In the genomic region with DNA sequence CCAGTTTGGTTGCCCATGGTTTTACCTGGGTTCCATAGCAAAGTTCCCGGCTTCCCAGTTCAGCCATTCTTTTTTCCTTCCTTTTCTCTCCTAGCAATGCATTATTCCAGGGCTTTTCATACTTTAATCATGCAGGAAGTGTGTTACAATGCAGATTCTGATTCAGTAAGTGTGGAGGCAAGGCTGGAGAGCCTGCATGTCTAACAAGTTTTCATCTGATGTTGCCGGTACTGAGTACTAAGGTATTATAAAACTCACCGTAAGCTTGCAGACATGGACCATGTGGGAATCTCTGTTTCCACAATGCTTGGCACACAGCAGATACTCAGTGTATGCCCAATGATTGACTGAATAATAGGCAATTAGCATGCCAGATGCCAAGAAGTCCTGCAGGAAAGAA, we compare ENCODE assay signal across 19 cellular contexts.
"Had no signal": no experiment of that assay in that cellular context is flagged by ENCODE, and none has a peak within 500 bp of the region (broad histone marks: within the 10 kb centered on the region; RNA-seq: fewer than 3 reads in every experiment).

No MANE protein-coding gene starts in this region.

- H3K9me3 ChIP-seq: adrenal gland had no signal

- H3K27me3 ChIP-seq: adrenal gland, cardiac muscle cell, heart right ventricle had no signal

- H3K27ac ChIP-seq: cardiac muscle cell, lower lobe of right lung, thoracic aorta had no signal

- H3K27me3 Mint-ChIP-seq: dendritic cell treated with granulocyte-macrophage colony-stimulating factor and Interleukin-4, amounts not matched to agents 40 ng/mL and 50 ng/mL, for 4 days had no signal

- H3K36me3 ChIP-seq: adrenal gland, cardiac muscle cell, heart right ventricle, lower lobe of right lung, thoracic aorta had no signal

- DNase-seq: activated CD4-positive, alpha-beta T cell treated with anti-CD3 and anti-CD28 coated beads for 36 hours; activated gamma-delta T cell treated with Interleukin-2 at 50 U/mL for 16 hours; activated T-cell treated with anti-CD3 and anti-CD28 coated beads for 4 hours; effector CD8-positive, alpha-beta T cell; heart right ventricle; left cardiac atrium; lower lobe of right lung; posterior cingulate gyrus; retina; stimulated activated naive B cell treated with anti-CD40 and anti-IgM and Interleukin-4, amounts not matched to agents 10 μg/mL and 1 μg/mL and 100 μg/mL, for 72 hours had no signal

- H3K27ac Mint-ChIP-seq: activated CD4-positive, alpha-beta memory T cell treated with anti-CD3 and anti-CD28 coated beads for 36 hours; activated CD4-positive, alpha-beta T cell treated with anti-CD3 and anti-CD28 coated beads for 36 hours; activated T-helper 1 cell treated with anti-CD3 and anti-CD28 coated beads, Interleukin-12 subunit alpha, Interleukin-12 subunit beta, Interleukin-2, Interleukin-4 antibody, amounts not matched to agents 30 ng/mL and 10 ng/mL and 1 ng/mL, durations not matched to agents 14 hours and 24 hours and 36 hours; dendritic cell treated with granulocyte-macrophage colony-stimulating factor and Interleukin-4, amounts not matched to agents 40 ng/mL and 50 ng/mL, for 4 days; natural killer cell treated with Interleukin-12 subunit alpha and Interleukin-12 subunit beta and Interleukin-15 and Interleukin-18, amount 100 ng/mL, for 72 hours; T-helper 2 cell treated with Interferon-gamma antibody and Interleukin-4, amounts not matched to agents 5 μg/mL and 100 μg/mL, for 36 hours had no signal

- ATAC-seq: left cardiac atrium; lower lobe of right lung; natural killer cell treated with Interleukin-12 subunit alpha and Interleukin-12 subunit beta and Interleukin-15 and Interleukin-18, amount 100 ng/mL, for 72 hours had no signal

- H3K4me3 Mint-ChIP-seq: activated CD4-positive, alpha-beta memory T cell treated with anti-CD3 and anti-CD28 coated beads for 36 hours; activated CD4-positive, alpha-beta T cell treated with anti-CD3 and anti-CD28 coated beads for 36 hours; activated T-helper 1 cell treated with anti-CD3 and anti-CD28 coated beads, Interleukin-12 subunit alpha, Interleukin-12 subunit beta, Interleukin-2, Interleukin-4 antibody, amounts not matched to agents 30 ng/mL and 10 ng/mL and 1 ng/mL, durations not matched to agents 14 hours and 24 hours and 36 hours; dendritic cell treated with granulocyte-macrophage colony-stimulating factor and Interleukin-4, amounts not matched to agents 40 ng/mL and 50 ng/mL, for 4 days; natural killer cell treated with Interleukin-12 subunit alpha and Interleukin-12 subunit beta and Interleukin-15 and Interleukin-18, amount 100 ng/mL, for 72 hours; T-helper 2 cell treated with Interferon-gamma antibody and Interleukin-4, amounts not matched to agents 5 μg/mL and 100 μg/mL, for 36 hours; WTC11 had no signal

- H3K4me3 ChIP-seq: adrenal gland, cardiac muscle cell, heart right ventricle, lower lobe of right lung, thoracic aorta had no signal

- H3K4me1 Mint-ChIP-seq: activated CD4-positive, alpha-beta T cell treated with anti-CD3 and anti-CD28 coated beads for 36 hours had no signal

- H3K4me1 ChIP-seq: adrenal gland, lower lobe of right lung had no signal
